ENCODE assay signal across 25 cellular contexts in genomic region chr5:8470489-8470888, GRCh38.
"Had no signal": no experiment of that assay in that cellular context is flagged by ENCODE, and none has a peak within 500 bp of the region (broad histone marks: within the 10 kb centered on the region; RNA-seq: fewer than 3 reads in every experiment).

No MANE protein-coding gene starts in this region.

- H3K4me1 ChIP-seq: esophagus muscularis mucosa, foreskin keratinocyte, gastroesophageal sphincter, heart left ventricle, left ventricle myocardium inferior, lower lobe of right lung, psoas muscle, sigmoid colon, stomach, thyroid gland, vagina had no signal

- ATAC-seq: foreskin keratinocyte; gastroesophageal sphincter; heart left ventricle; left cardiac atrium; lower lobe of right lung; natural killer cell; psoas muscle; right cardiac atrium; stimulated activated effector memory CD8-positive, alpha-beta T cell treated with anti-CD3 and anti-CD28 coated beads, Interleukin-12 subunit alpha, Interleukin-12 subunit beta, amount 100 ng/mL, for 72 hours had no signal

- H3K4me3 ChIP-seq: esophagus muscularis mucosa, gastroesophageal sphincter, heart left ventricle, hepatocyte, left ventricle myocardium inferior, lower lobe of right lung, ovary, psoas muscle, sigmoid colon, stomach, thyroid gland, vagina had no signal

- H3K9me3 ChIP-seq: gastroesophageal sphincter, ovary, psoas muscle, sigmoid colon, thyroid gland, vagina had no signal

- DNase-seq: cortex of kidney; heart left ventricle; left cardiac atrium; left ventricle myocardium inferior; lower lobe of right lung; natural killer cell; occipital lobe; ovary; psoas muscle; right cardiac atrium; sigmoid colon; stimulated activated CD4-positive, alpha-beta T cell treated with anti-CD3 and anti-CD28 coated beads, Interleukin-2, amount 100 ng/mL, for 24 hours; stimulated activated CD4-positive, alpha-beta T cell treated with anti-CD3 and anti-CD28 coated beads, Interleukin-4, amount 100 ng/mL, for 24 hours; stimulated activated naive CD4-positive, alpha-beta T cell treated with Interleukin-2 at 50 U/mL for 16 hours; stomach; thyroid gland; trophoblast cell had no signal

- H3K36me3 ChIP-seq: esophagus muscularis mucosa, gastroesophageal sphincter, heart left ventricle, left ventricle myocardium inferior, lower lobe of right lung, ovary, sigmoid colon, stomach, thyroid gland, vagina had no signal

- H3K79me2 ChIP-seq: hepatocyte had no signal

- H3K27me3 ChIP-seq: esophagus muscularis mucosa, foreskin keratinocyte, gastroesophageal sphincter, heart left ventricle, hepatocyte, ovary, sigmoid colon, stomach, thyroid gland, vagina had no signal

- FAIRE-seq: islet of Langerhans had no signal

- H3K27ac ChIP-seq: epithelial cell of prostate, esophagus muscularis mucosa, foreskin keratinocyte, gastroesophageal sphincter, heart left ventricle, hepatocyte, left ventricle myocardium inferior, lower lobe of right lung, ovary, psoas muscle, sigmoid colon, stomach, thyroid gland, vagina had no signal

- H3K4me2 ChIP-seq: hepatocyte had no signal

- H2AFZ ChIP-seq: hepatocyte had no signal
